In genomic region chr2:47070920-47071824, GRCh38 we compare ENCODE assay signal across 8 cellular contexts.
A peak's percentile ranks its signal among the peaks of the same experiment; 100 is the strongest.
DNase-seq lines count a peak whose midpoint lies in the region; ATAC-seq and TF ChIP-seq lines count a peak whose summit lies in the region.

No MANE protein-coding gene starts in this region.

- peak; percentile 77 for ATAC-seq in GM19467 (IDR thresholded peaks at IDR 0.05; ENCODE audit: unreplicated experiment)
- peak; percentile 70 for ATAC-seq in HG03565 (IDR thresholded peaks at IDR 0.05; ENCODE audit: unreplicated experiment)

- no peak overlapping the region for H3K4me3 Mint-ChIP-seq in endodermal cell
- H3K4me3 Mint-ChIP-seq in nephron progenitor cell = peak overlapping the region; percentile 50

- peaks cover 8% of the 10 kb centered on the region for H3K4me1 Mint-ChIP-seq in endodermal cell
- H3K4me1 Mint-ChIP-seq in nephron progenitor cell = peaks cover 85% of the 10 kb centered on the region

- no peak for TF ChIP-seq CTCF in WERI-Rb-1 (IDR thresholded peaks at IDR 0.05; ENCODE audit: low read depth, low read length)
- TF ChIP-seq CTCF in endodermal cell (conservative IDR thresholded peaks at IDR 0.05) = no peak
- no peak for TF ChIP-seq CTCF in nephron progenitor cell (IDR thresholded peaks at IDR 0.05)

- no peak overlapping the region for H3K4me3 ChIP-seq in WERI-Rb-1 (ENCODE audit: low read depth, low read length)
- H3K4me3 ChIP-seq in endodermal cell (ENCODE audit: low read length) = no peak overlapping the region

- no peaks in the 10 kb centered on the region for H3K36me3 Mint-ChIP-seq in endodermal cell (ENCODE audit: low read depth)
- H3K36me3 Mint-ChIP-seq in nephron progenitor cell (ENCODE audit: low read depth) = no peaks in the 10 kb centered on the region

- no peaks in the 10 kb centered on the region for H3K27me3 Mint-ChIP-seq in endodermal cell (ENCODE audit: insufficient read depth)
- peaks cover 3% of the 10 kb centered on the region for H3K27me3 Mint-ChIP-seq in nephron progenitor cell (ENCODE audit: low read depth, poor library complexity)

- H3K27me3 ChIP-seq in WERI-Rb-1 (ENCODE audit: insufficient read depth, low read depth, severe bottlenecking) = no peaks in the 10 kb centered on the region
- H3K27me3 ChIP-seq in endodermal cell (ENCODE audit: control insufficient read depth, insufficient read depth, low read length, poor library complexity, severe bottlenecking) = no peaks in the 10 kb centered on the region

- peak overlapping the region; percentile 6 for H3K9ac ChIP-seq in endodermal cell (ENCODE audit: extremely low read depth, low read length, poor library complexity, severe bottlenecking)

- H3K27ac ChIP-seq in WERI-Rb-1 (peak overlapping the region; percentile 64), endodermal cell (ENCODE audit: low read depth, low read length) (no peak overlapping the region)

- H3K4me1 ChIP-seq in endodermal cell (ENCODE audit: control insufficient read depth, insufficient read depth, low read length) = peaks cover 14% of the 10 kb centered on the region

- H3K27ac Mint-ChIP-seq in endodermal cell = peak overlapping the region; percentile 66
- H3K27ac Mint-ChIP-seq in nephron progenitor cell = peak overlapping the region; percentile 97

- no peaks in the 10 kb centered on the region for H3K9me3 ChIP-seq in WERI-Rb-1 (ENCODE audit: severe bottlenecking)
- H3K9me3 ChIP-seq in endodermal cell (ENCODE audit: control insufficient read depth, low read length) = no peaks in the 10 kb centered on the region

- H3K9me3 Mint-ChIP-seq in endodermal cell = no peaks in the 10 kb centered on the region
- no peaks in the 10 kb centered on the region for H3K9me3 Mint-ChIP-seq in nephron progenitor cell

- whole genome bisulfite sequencing in endodermal cell (ENCODE audit: insufficient coverage in 1 of 2, insufficient read length in 1 of 2), 2 experiments = 89 to 93% methylated on average over 12 to 15 of the region's 15 CpGs

- DNase-seq in COLO668 (lab: John Stamatoyannopoulos, UW; ENCODE audit: unreplicated experiment) = peak; percentile 15
- no peak for DNase-seq in WERI-Rb-1
- no peak for DNase-seq in endodermal cell
- DNase-seq in nephron progenitor cell = peak; percentile 33
- DNase-seq in NCI-H82 treated with DMSO at 0.1 percent for 48 hours (lab: John Stamatoyannopoulos, UW; ENCODE audit: unreplicated experiment) = no peak
- no peak for DNase-seq in amniotic stem cell (lab: John Stamatoyannopoulos, UW)

- no peaks in the 10 kb centered on the region for H3K36me3 ChIP-seq in WERI-Rb-1
- peaks cover 4% of the 10 kb centered on the region for H3K36me3 ChIP-seq in endodermal cell (ENCODE audit: control insufficient read depth, insufficient read depth, low read length)

Comparison
In these comparisons a context has a peak if more than half of its experiments do, and no peak if none do; other contexts are left out.
1. DNase-seq: peak in COLO668 (single experiment) and nephron progenitor cell (single experiment); none in WERI-Rb-1 (single experiment), endodermal cell (single experiment), NCI-H82 treated with DMSO at 0.1 percent for 48 hours (single experiment) and amniotic stem cell (single experiment).